In genomic region chr21:34691396-34692032, GRCh38 we compare ENCODE assay signal across 22 cellular contexts. TPM values are rescaled to one million over a fixed set of nuclear protein-coding genes. Genes with fewer than 3 reads are reported as not detected.
DNase-seq lines count a peak whose midpoint lies in the region; ATAC-seq and TF ChIP-seq lines count a peak whose summit lies in the region.
"Had no signal": no experiment of that assay in that cellular context is flagged by ENCODE, and none has a peak within 500 bp of the region (broad histone marks: within the 10 kb centered on the region; RNA-seq: fewer than 3 reads in every experiment).

No MANE protein-coding gene starts in this region.

- no TSS peak for BruUV-seq in MCF 10A (replicated peaks; lab: Mats Ljungman, UMichigan)

- TF ChIP-seq POLR2A in breast epithelium (IDR thresholded peaks at IDR 0.05) = no peak

- ATAC-seq in mucosa of descending colon = peak; percentile 7
- ATAC-seq: GM12878 had no signal

- in situ Hi-C loops in GM13976 (cut with MboI; ENCODE audit: low sequenced_read_pairs, unreplicated experiment) = no loop called here
- in situ Hi-C loops in G401 (cut with HindIII; ENCODE audit: low sequenced_read_pairs) = no loop called here

- H3K9ac ChIP-seq in adipocyte (ENCODE audit: low read length) = peak overlapping the region; percentile 76
- H3K9ac ChIP-seq: BLaER1 treated with 17β-estradiol and CSF1 and Interleukin-3, amounts not matched to agents 10 nM and 100 nM had no signal

- peaks cover 0 to 5% of the 10 kb centered on the region in 2 donors for H3K9me3 ChIP-seq in breast epithelium
- H3K9me3 ChIP-seq in adipocyte (ENCODE audit: control insufficient read depth, low read length) = peaks cover 3% of the 10 kb centered on the region
- no peaks in the 10 kb centered on the region for H3K9me3 ChIP-seq in mucosa of descending colon
- H3K9me3 ChIP-seq: uterus had no signal

- H3K27me3 ChIP-seq in breast epithelium (no peaks in the 10 kb centered on the region), adipocyte (replicated peaks; ENCODE audit: control insufficient read depth, insufficient read depth, low read length) (no peaks in the 10 kb centered on the region)
- H3K27me3 ChIP-seq: BLaER1 treated with 17β-estradiol and CSF1 and Interleukin-3, amounts not matched to agents 10 nM and 100 nM; uterus had no signal

- no peaks in the 10 kb centered on the region for H3K36me3 ChIP-seq in breast epithelium
- no peaks in the 10 kb centered on the region for H3K36me3 ChIP-seq in adipocyte (ENCODE audit: control insufficient read depth, insufficient read depth, low read length, severe bottlenecking)
- H3K36me3 ChIP-seq in mucosa of descending colon (ENCODE audit: low read depth) = no peaks in the 10 kb centered on the region
- H3K36me3 ChIP-seq: BLaER1 treated with 17β-estradiol and CSF1 and Interleukin-3, amounts not matched to agents 10 nM and 100 nM; heart right ventricle; uterus had no signal

- CTCF ChIA-PET in MCF 10A (lab: Yijun Ruan, JAX) = interaction anchor here (1.3 to 11.2 kb wide), 5 partner anchors 26 to 1148 kb away, joined by 4 to 78 read pairs (median 6); no protein-coding TSS in a partner anchor

- no peak for DNase-seq in breast epithelium (ENCODE audit: low spot score in 2 of 2)
- no peak for DNase-seq in MCF 10A (ENCODE audit: unreplicated experiment)
- no peak for DNase-seq in adipocyte (ENCODE audit: low read depth)
- DNase-seq in mucosa of descending colon = no peak
- no peak for DNase-seq in GM13976 (ENCODE audit: low spot score)
- DNase-seq in hepatic stellate cell (ENCODE audit: low spot score) = no peak
- DNase-seq in DMS114 treated with DMSO at 0.1 percent for 48 hours (lab: John Stamatoyannopoulos, UW; ENCODE audit: unreplicated experiment) = no peak
- DNase-seq in G401 (ENCODE audit: low spot score) = no peak
- DNase-seq: ACHN; activated CD4-positive, alpha-beta T cell treated with anti-CD3 and anti-CD28 coated beads for 1 hour; heart right ventricle; naive B cell; NCI-H1436 treated with DMSO at 0.1 percent for 48 hours; retina; Right ventricle myocardium superior; stimulated activated CD4-positive, alpha-beta T cell treated with anti-CD3 and anti-CD28 coated beads, Interleukin-12 subunit alpha, Interleukin-12 subunit beta, amount 100 ng/mL, for 4 hours; uterus had no signal

- POLR2A ChIA-PET in MCF 10A (lab: Yijun Ruan, JAX) = interaction anchor here (0.6 to 7.8 kb wide), 10 partner anchors 18 to 196 kb away, joined by 3 to 79 read pairs (median 4); no protein-coding TSS in a partner anchor

- no peaks in the 10 kb centered on the region for H3K36me3 Mint-ChIP-seq in MCF 10A (ENCODE audit: insufficient read depth, unreplicated experiment)
- H3K36me3 Mint-ChIP-seq: naive B cell had no signal

- no peak for TF ChIP-seq CTCF in breast epithelium (IDR thresholded peaks at IDR 0.05)
- TF ChIP-seq CTCF in MCF 10A (IDR thresholded peaks at IDR 0.05; ENCODE audit: unreplicated experiment) = no peak
- no peak for TF ChIP-seq CTCF in mucosa of descending colon (IDR thresholded peaks at IDR 0.05)
- no peak for TF ChIP-seq CTCF in GM13976 (IDR thresholded peaks at IDR 0.05; ENCODE audit: borderline replicate concordance, control extremely low read depth, extremely low read depth, insufficient read depth, missing control alignments)

- intact Hi-C loops in breast epithelium (cut with DNase I; ENCODE audit: low total_unique reads) = no loop called here
- intact Hi-C loops in MCF 10A (cut with micrococcal nuclease) = loop anchor here (2.0 to 5.0 kb wide), 6 partner anchors 111 to 1249 kb away; partner anchors contain the start of gene RUNX1
- intact Hi-C loops in mucosa of descending colon (cut with DNase I, micrococcal nuclease) = no loop called here

- peak overlapping the region; percentile 90 to 92 for H3K27ac ChIP-seq in breast epithelium
- H3K27ac ChIP-seq: BLaER1 treated with 17β-estradiol and CSF1 and Interleukin-3, amounts not matched to agents 10 nM and 100 nM; uterus had no signal

- H3K4me1 ChIP-seq in breast epithelium (no peaks in the 10 kb centered on the region), adipocyte (ENCODE audit: control insufficient read depth, insufficient read depth, low read length) (peaks cover 78% of the 10 kb centered on the region), mucosa of descending colon (ENCODE audit: low read depth) (peaks cover 11% of the 10 kb centered on the region)
- H3K4me1 ChIP-seq: uterus had no signal

- peaks cover 11% of the 10 kb centered on the region for H3K4me1 Mint-ChIP-seq in MCF 10A (ENCODE audit: insufficient read depth, unreplicated experiment)

- no peaks in the 10 kb centered on the region for H3K27me3 Mint-ChIP-seq in MCF 10A (ENCODE audit: insufficient read depth, unreplicated experiment)

- H3K4me3 Mint-ChIP-seq in MCF 10A (ENCODE audit: unreplicated experiment) = no peak overlapping the region
- H3K4me3 Mint-ChIP-seq: activated naive CD8-positive, alpha-beta T cell; activated T-helper 1 cell treated with anti-CD3 and anti-CD28 coated beads, Interleukin-12 subunit alpha, Interleukin-12 subunit beta, Interleukin-2, Interleukin-4 antibody, amounts not matched to agents 30 ng/mL and 10 ng/mL and 1 ng/mL, durations not matched to agents 14 hours and 24 hours and 36 hours; naive B cell had no signal

- no peak overlapping the region for H3K4me3 ChIP-seq in breast epithelium
- H3K4me3 ChIP-seq in adipocyte (ENCODE audit: low read length) = no peak overlapping the region
- no peak overlapping the region for H3K4me3 ChIP-seq in mucosa of descending colon
- H3K4me3 ChIP-seq: BLaER1 treated with 17β-estradiol and CSF1 and Interleukin-3, amounts not matched to agents 10 nM and 100 nM; GM12878; heart right ventricle; uterus had no signal

- no peak overlapping the region for H3K27ac Mint-ChIP-seq in MCF 10A (ENCODE audit: low read depth, unreplicated experiment)
- H3K27ac Mint-ChIP-seq: activated naive CD8-positive, alpha-beta T cell; activated T-helper 1 cell treated with anti-CD3 and anti-CD28 coated beads, Interleukin-12 subunit alpha, Interleukin-12 subunit beta, Interleukin-2, Interleukin-4 antibody, amounts not matched to agents 30 ng/mL and 10 ng/mL and 1 ng/mL, durations not matched to agents 14 hours and 24 hours and 36 hours had no signal

- no peaks in the 10 kb centered on the region for H3K9me3 Mint-ChIP-seq in MCF 10A (ENCODE audit: unreplicated experiment)

RNA-seq across cellular contexts. Expression of gene CLIC6, which starts 22.7 kb away (rescaled TPM):
- 10 to 100 TPM in 2 of 3 donors, 1 to 10 TPM in 1; 10.0 to 34.1 (median 14.4) TPM for total RNA-seq in breast epithelium
- total RNA-seq in MCF 10A (2022) = not detected in 2 replicates
- total RNA-seq in mucosa of descending colon = 1 to 10 TPM in 2 of 3 donors, under 1 TPM in 1; 0.96 to 4.8 (median 3.0) TPM
- not detected in 2 replicates for total RNA-seq in G401 (2014; rRNA removed; shearing (Covaris generic))
- total RNA-seq: activated T-helper 1 cell treated with anti-CD3 and anti-CD28 coated beads, Interleukin-12 subunit alpha, Interleukin-12 subunit beta, Interleukin-2, Interleukin-4 antibody, amounts not matched to agents 30 ng/mL and 10 ng/mL and 1 ng/mL, durations not matched to agents 14 hours and 24 hours and 36 hours; NCI-H460 had no signal
